Comparison of ENCODE assay signal across 14 cellular contexts in the genomic region with DNA sequence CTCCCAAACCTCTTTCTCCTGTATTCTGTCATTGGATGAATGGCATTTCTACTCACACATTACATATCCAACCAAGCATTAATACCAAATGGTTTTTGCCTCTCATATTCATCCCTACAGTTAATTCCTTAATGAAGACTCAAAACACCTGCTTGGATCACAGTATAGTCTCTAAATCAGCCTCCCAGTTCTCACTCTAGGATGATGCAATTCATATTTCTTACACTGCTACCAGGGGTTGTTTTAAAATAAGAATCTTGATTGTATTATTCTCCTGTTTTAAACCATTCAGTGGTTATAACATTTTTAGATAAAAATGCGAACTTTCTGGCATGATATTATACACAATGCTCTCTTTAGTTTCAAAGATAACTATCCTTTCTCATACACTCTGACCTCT.
"Had no signal": no experiment of that assay in that cellular context is flagged by ENCODE, and none has a peak within 500 bp of the region (broad histone marks: within the 10 kb centered on the region; RNA-seq: fewer than 3 reads in every experiment).

No MANE protein-coding gene starts in this region.

- H2AFZ ChIP-seq: hepatocyte had no signal

- H3K4me1 ChIP-seq: left ventricle myocardium inferior, right atrium auricular region had no signal

- ATAC-seq: natural killer cell; stimulated activated naive CD8-positive, alpha-beta T cell treated with anti-CD3 and anti-CD28 coated beads, Interleukin-15, Interleukin-2, amounts not matched to agents 100 U/mL and 50 U/mL, for 24 hours had no signal

- H3K4me2 ChIP-seq: hepatocyte had no signal

- H3K27me3 ChIP-seq: hepatocyte, right atrium auricular region had no signal

- H3K9me3 ChIP-seq: left ventricle myocardium inferior, right atrium auricular region had no signal

- DNase-seq: activated CD4-positive, alpha-beta T cell treated with anti-CD3 and anti-CD28 coated beads, Interleukin-2, amount 10 ng/mL, durations not matched to agents 7 days and 5 days; activated CD4-positive, CD25-positive, alpha-beta regulatory T cell; activated CD8-positive, alpha-beta memory T cell treated with anti-CD3 and anti-CD28 coated beads, Interleukin-2, amount 50 U/mL, for 48 hours; activated gamma-delta T cell treated with Interleukin-2 at 50 U/mL for 16 hours; activated naive CD8-positive, alpha-beta T cell treated with anti-CD3 and anti-CD28 coated beads for 36 hours; cerebellar nuclear complex; left ventricle myocardium inferior; natural killer cell; nucleus accumbens; small intestine; stimulated activated naive CD8-positive, alpha-beta T cell treated with anti-CD3 and anti-CD28 coated beads, Interleukin-15, Interleukin-2, amounts not matched to agents 100 U/mL and 50 U/mL, for 24 hours; trophoblast cell had no signal

- H3K4me3 ChIP-seq: hepatocyte, left ventricle myocardium inferior, right atrium auricular region had no signal

- H3K27ac ChIP-seq: hepatocyte, left ventricle myocardium inferior, right atrium auricular region had no signal

- H3K36me3 ChIP-seq: left ventricle myocardium inferior, right atrium auricular region had no signal
